ENCODE assay signal across 13 cellular contexts in genomic region chr5:169970334-169970733, GRCh38. TPM values are rescaled to one million over a fixed set of nuclear protein-coding genes. Genes with fewer than 3 reads are reported as not detected.
DNase-seq lines count a peak whose midpoint lies in the region; ATAC-seq and TF ChIP-seq lines count a peak whose summit lies in the region.
"Had no signal": no experiment of that assay in that cellular context is flagged by ENCODE, and none has a peak within 500 bp of the region (broad histone marks: within the 10 kb centered on the region; RNA-seq: fewer than 3 reads in every experiment).

No MANE protein-coding gene starts in this region.

- H3K27ac ChIP-seq in RWPE2 (ENCODE audit: poor library complexity, severe bottlenecking) = peak overlapping the region; percentile 95
- no peak overlapping the region for H3K27ac ChIP-seq in ovary
- H3K27ac ChIP-seq: lower lobe of right lung, neutrophil had no signal

- H3K4me1 ChIP-seq in RWPE2 (ENCODE audit: insufficient read depth, poor library complexity, severe bottlenecking) = peaks cover 23% of the 10 kb centered on the region
- no peaks in the 10 kb centered on the region for H3K4me1 ChIP-seq in ovary (ENCODE audit: insufficient read depth)
- H3K4me1 ChIP-seq: lower lobe of right lung had no signal

- no peaks in the 10 kb centered on the region for H3K9me3 Mint-ChIP-seq in activated CD4-positive, alpha-beta T cell treated with anti-CD3 and anti-CD28 coated beads for 36 hours (ENCODE audit: low read depth)
- H3K9me3 Mint-ChIP-seq in stimulated activated memory B cell treated with anti-CD40 and anti-IgM and Interleukin-4, amounts not matched to agents 10 μg/mL and 1 μg/mL and 100 μg/mL, for 72 hours = no peaks in the 10 kb centered on the region

- POLR2A ChIA-PET in activated CD4-positive, alpha-beta T cell treated with anti-CD3 and anti-CD28 coated beads for 36 hours (lab: Charles Lee) = no interaction called here

- H3K4me3 Mint-ChIP-seq in activated CD4-positive, alpha-beta T cell treated with anti-CD3 and anti-CD28 coated beads for 36 hours = no peak overlapping the region
- H3K4me3 Mint-ChIP-seq in stimulated activated memory B cell treated with anti-CD40 and anti-IgM and Interleukin-4, amounts not matched to agents 10 μg/mL and 1 μg/mL and 100 μg/mL, for 72 hours = no peak overlapping the region

- no peak for TF ChIP-seq CTCF in RWPE2 (IDR thresholded peaks at IDR 0.05; ENCODE audit: poor library complexity, severe bottlenecking)
- TF ChIP-seq CTCF in ovary (IDR thresholded peaks at IDR 0.05) = no peak
- TF ChIP-seq CTCF in omental fat pad (IDR thresholded peaks at IDR 0.05) = no peak

- CTCF ChIA-PET in activated CD4-positive, alpha-beta T cell treated with anti-CD3 and anti-CD28 coated beads for 36 hours (lab: Charles Lee) = no interaction called here

- no peaks in the 10 kb centered on the region for H3K4me1 Mint-ChIP-seq in activated CD4-positive, alpha-beta T cell treated with anti-CD3 and anti-CD28 coated beads for 36 hours
- H3K4me1 Mint-ChIP-seq in stimulated activated memory B cell treated with anti-CD40 and anti-IgM and Interleukin-4, amounts not matched to agents 10 μg/mL and 1 μg/mL and 100 μg/mL, for 72 hours = peaks cover 18% of the 10 kb centered on the region

- DNase-seq in activated CD4-positive, alpha-beta T cell treated with anti-CD3 and anti-CD28 coated beads for 36 hours = no peak
- DNase-seq in activated CD4-positive, alpha-beta T cell treated with anti-CD3 and anti-CD28 coated beads for 48 hours = no peak
- DNase-seq in RWPE2 (ENCODE audit: low spot score) = no peak
- no peak for DNase-seq in ovary
- no peak for DNase-seq in omental fat pad (ENCODE audit: low spot score)
- DNase-seq: COR-L47, cortex of kidney, GDM1, lower lobe of right lung had no signal

- H3K27ac Mint-ChIP-seq in activated CD4-positive, alpha-beta T cell treated with anti-CD3 and anti-CD28 coated beads for 36 hours = no peak overlapping the region
- peak overlapping the region; percentile 42 for H3K27ac Mint-ChIP-seq in stimulated activated memory B cell treated with anti-CD40 and anti-IgM and Interleukin-4, amounts not matched to agents 10 μg/mL and 1 μg/mL and 100 μg/mL, for 72 hours

- H3K9me3 ChIP-seq in RWPE2 (ENCODE audit: severe bottlenecking) = no peaks in the 10 kb centered on the region
- no peaks in the 10 kb centered on the region for H3K9me3 ChIP-seq in ovary
- H3K9me3 ChIP-seq: lower lobe of right lung, neutrophil had no signal

- H3K36me3 Mint-ChIP-seq in activated CD4-positive, alpha-beta T cell treated with anti-CD3 and anti-CD28 coated beads for 36 hours (ENCODE audit: low read depth) = peaks cover 2% of the 10 kb centered on the region
- H3K36me3 Mint-ChIP-seq in stimulated activated memory B cell treated with anti-CD40 and anti-IgM and Interleukin-4, amounts not matched to agents 10 μg/mL and 1 μg/mL and 100 μg/mL, for 72 hours = peaks cover 48% of the 10 kb centered on the region

- H3K36me3 ChIP-seq in RWPE2 (ENCODE audit: low read depth) (no peaks in the 10 kb centered on the region), ovary (no peaks in the 10 kb centered on the region)
- H3K36me3 ChIP-seq: lower lobe of right lung had no signal

- H3K27me3 Mint-ChIP-seq in activated CD4-positive, alpha-beta T cell treated with anti-CD3 and anti-CD28 coated beads for 36 hours = no peaks in the 10 kb centered on the region
- no peaks in the 10 kb centered on the region for H3K27me3 Mint-ChIP-seq in stimulated activated memory B cell treated with anti-CD40 and anti-IgM and Interleukin-4, amounts not matched to agents 10 μg/mL and 1 μg/mL and 100 μg/mL, for 72 hours

- intact Hi-C loops in activated CD4-positive, alpha-beta T cell treated with anti-CD3 and anti-CD28 coated beads for 36 hours (cut with DNase I, micrococcal nuclease) = no loop called here
- intact Hi-C loops in ovary (cut with DNase I) = no loop called here

- TF ChIP-seq EP300 in ovary (IDR thresholded peaks at IDR 0.05) = no peak

- H3K27me3 ChIP-seq in RWPE2 (ENCODE audit: insufficient read depth, poor library complexity, severe bottlenecking) (no peaks in the 10 kb centered on the region), ovary (no peaks in the 10 kb centered on the region)
- H3K27me3 ChIP-seq: neutrophil had no signal

- TF ChIP-seq POLR2A in ovary (IDR thresholded peaks at IDR 0.05) = no peak

- H3K4me3 ChIP-seq in RWPE2 (ENCODE audit: severe bottlenecking) (no peak overlapping the region), ovary (no peak overlapping the region)
- H3K4me3 ChIP-seq: lower lobe of right lung had no signal

- ATAC-seq in activated CD4-positive, alpha-beta T cell treated with anti-CD3 and anti-CD28 coated beads for 36 hours = peak; percentile 42
- ATAC-seq in HG02623 (IDR thresholded peaks at IDR 0.05; ENCODE audit: unreplicated experiment) = peak; percentile 77
- ATAC-seq in RWPE2 (ENCODE audit: low read depth) = no peak
- peak; percentile 61 for ATAC-seq in stimulated activated memory B cell treated with anti-CD40 and anti-IgM and Interleukin-4, amounts not matched to agents 10 μg/mL and 1 μg/mL and 100 μg/mL, for 72 hours
- ATAC-seq in HG03108 (IDR thresholded peaks at IDR 0.05; ENCODE audit: unreplicated experiment) = no peak
- no peak for ATAC-seq in omental fat pad (ENCODE audit: low FRiP score)
- ATAC-seq: lower lobe of right lung had no signal

RNA-seq across cellular contexts. Expression of gene INSYN2B, which starts 10.0 kb away (rescaled TPM):
- total RNA-seq in activated CD4-positive, alpha-beta T cell treated with anti-CD3 and anti-CD28 coated beads for 36 hours = not detected
- total RNA-seq in ovary (1 to 10 TPM in 4 of 7 donors, under 1 TPM in 2, not detected in 1; 0.68 to 3.3 (median 1.2) TPM), omental fat pad (1 to 10 TPM; 1.4 to 8.4 (median 5.4) TPM)
- under 1 TPM; 0.12 to 0.92 TPM for polyA plus RNA-seq in ovary
- total RNA-seq: lower lobe of right lung had no signal

Comparison
In these comparisons a context has a peak if more than half of its experiments do, and no peak if none do; other contexts are left out.
1. ATAC-seq: peak in activated CD4-positive, alpha-beta T cell treated with anti-CD3 and anti-CD28 coated beads for 36 hours (single experiment), HG02623 (single experiment) and stimulated activated memory B cell treated with anti-CD40 and anti-IgM and Interleukin-4, amounts not matched to agents 10 μg/mL and 1 μg/mL and 100 μg/mL, for 72 hours (single experiment); none in RWPE2 (single experiment), HG03108 (single experiment) and omental fat pad (single experiment).